1 cellular context compared by ENCODE assay signal in the genomic region with DNA sequence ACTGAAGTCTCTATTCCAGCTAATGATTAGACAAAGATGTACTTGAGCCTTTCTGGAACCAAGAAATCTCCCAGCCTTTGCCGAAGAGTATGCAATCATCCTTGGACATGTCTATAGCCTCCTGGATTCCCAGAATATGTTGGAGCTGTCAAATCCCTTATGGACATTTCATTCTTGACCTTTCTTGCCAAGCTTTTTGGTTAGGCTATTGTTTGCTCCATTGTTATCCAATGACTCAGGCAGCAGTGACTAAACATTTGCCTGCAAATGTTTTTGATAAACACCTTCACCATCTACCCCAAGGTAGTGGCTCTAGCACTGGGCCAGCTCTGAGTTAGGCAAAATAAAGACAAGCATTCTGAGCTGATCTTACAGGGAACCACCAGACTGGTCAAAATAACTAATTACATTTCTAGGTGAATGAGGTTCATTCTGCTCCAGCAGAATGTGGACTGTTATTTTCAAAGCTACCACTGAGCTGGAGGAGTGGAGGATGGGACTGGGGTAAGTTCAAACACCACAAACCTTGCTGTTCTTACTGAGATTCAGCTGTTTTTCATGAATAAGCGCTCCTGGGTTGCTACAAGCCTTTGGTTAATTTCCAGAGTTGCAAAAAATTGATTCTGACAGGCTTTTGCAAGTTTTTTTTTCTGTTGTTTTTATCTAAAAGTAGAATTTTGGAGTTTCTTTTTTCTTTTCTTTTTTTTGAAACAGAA.
TF ChIP-seq lines count a peak whose summit lies in the region.

No MANE protein-coding gene starts in this region.

TF ChIP-seq in SK-N-SH, 30 proteins besides CTCF, POLR2A, EP300 and RAD21 (continued from another document):
- TF ChIP-seq, protein P1, sequence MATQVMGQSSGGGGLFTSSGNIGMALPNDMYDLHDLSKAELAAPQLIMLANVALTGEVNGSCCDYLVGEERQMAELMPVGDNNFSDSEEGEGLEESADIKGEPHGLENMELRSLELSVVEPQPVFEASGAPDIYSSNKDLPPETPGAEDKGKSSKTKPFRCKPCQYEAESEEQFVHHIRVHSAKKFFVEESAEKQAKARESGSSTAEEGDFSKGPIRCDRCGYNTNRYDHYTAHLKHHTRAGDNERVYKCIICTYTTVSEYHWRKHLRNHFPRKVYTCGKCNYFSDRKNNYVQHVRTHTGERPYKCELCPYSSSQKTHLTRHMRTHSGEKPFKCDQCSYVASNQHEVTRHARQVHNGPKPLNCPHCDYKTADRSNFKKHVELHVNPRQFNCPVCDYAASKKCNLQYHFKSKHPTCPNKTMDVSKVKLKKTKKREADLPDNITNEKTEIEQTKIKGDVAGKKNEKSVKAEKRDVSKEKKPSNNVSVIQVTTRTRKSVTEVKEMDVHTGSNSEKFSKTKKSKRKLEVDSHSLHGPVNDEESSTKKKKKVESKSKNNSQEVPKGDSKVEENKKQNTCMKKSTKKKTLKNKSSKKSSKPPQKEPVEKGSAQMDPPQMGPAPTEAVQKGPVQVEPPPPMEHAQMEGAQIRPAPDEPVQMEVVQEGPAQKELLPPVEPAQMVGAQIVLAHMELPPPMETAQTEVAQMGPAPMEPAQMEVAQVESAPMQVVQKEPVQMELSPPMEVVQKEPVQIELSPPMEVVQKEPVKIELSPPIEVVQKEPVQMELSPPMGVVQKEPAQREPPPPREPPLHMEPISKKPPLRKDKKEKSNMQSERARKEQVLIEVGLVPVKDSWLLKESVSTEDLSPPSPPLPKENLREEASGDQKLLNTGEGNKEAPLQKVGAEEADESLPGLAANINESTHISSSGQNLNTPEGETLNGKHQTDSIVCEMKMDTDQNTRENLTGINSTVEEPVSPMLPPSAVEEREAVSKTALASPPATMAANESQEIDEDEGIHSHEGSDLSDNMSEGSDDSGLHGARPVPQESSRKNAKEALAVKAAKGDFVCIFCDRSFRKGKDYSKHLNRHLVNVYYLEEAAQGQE (IDR thresholded peaks at IDR 0.05; ENCODE audit: low read depth, low read length), result no peak
- TF ChIP-seq FOSL2 (IDR thresholded peaks at IDR 0.05; ENCODE audit: borderline replicate concordance, low read depth) (peak; percentile 94), GATA2 (CRISPR knock-in tag; IDR thresholded peaks at IDR 0.05) (no peak), SMC3 (IDR thresholded peaks at IDR 0.05; ENCODE audit: low read depth, low read length) (no peak), EZH2phosphoT487 (IDR thresholded peaks at IDR 0.05; ENCODE audit: borderline replicate concordance, low read depth) (no peak), GABPA (IDR thresholded peaks at IDR 0.05; ENCODE audit: low read depth) (no peak), JUND (IDR thresholded peaks at IDR 0.05) (peak; percentile 88), TEAD4 (IDR thresholded peaks at IDR 0.05; ENCODE audit: borderline replicate concordance, insufficient read depth) (peak; percentile 66; the same call in 1 of the 2 replicates), NRF1 (IDR thresholded peaks at IDR 0.05; ENCODE audit: low read depth, low read length) (no peak), TAF1 (IDR thresholded peaks at IDR 0.05; ENCODE audit: borderline replicate concordance, low read depth, low read length) (no peak), CHD2 (IDR thresholded peaks at IDR 0.05; ENCODE audit: low read length, partially characterized antibody) (no peak), TCF12 (IDR thresholded peaks at IDR 0.05) (peak; percentile 86), RCOR1 (IDR thresholded peaks at IDR 0.05; ENCODE audit: low read length) (no peak), RXRA (IDR thresholded peaks at IDR 0.05; ENCODE audit: borderline replicate concordance, low read depth) (peak; percentile 75)
- TF ChIP-seq, protein P2, sequence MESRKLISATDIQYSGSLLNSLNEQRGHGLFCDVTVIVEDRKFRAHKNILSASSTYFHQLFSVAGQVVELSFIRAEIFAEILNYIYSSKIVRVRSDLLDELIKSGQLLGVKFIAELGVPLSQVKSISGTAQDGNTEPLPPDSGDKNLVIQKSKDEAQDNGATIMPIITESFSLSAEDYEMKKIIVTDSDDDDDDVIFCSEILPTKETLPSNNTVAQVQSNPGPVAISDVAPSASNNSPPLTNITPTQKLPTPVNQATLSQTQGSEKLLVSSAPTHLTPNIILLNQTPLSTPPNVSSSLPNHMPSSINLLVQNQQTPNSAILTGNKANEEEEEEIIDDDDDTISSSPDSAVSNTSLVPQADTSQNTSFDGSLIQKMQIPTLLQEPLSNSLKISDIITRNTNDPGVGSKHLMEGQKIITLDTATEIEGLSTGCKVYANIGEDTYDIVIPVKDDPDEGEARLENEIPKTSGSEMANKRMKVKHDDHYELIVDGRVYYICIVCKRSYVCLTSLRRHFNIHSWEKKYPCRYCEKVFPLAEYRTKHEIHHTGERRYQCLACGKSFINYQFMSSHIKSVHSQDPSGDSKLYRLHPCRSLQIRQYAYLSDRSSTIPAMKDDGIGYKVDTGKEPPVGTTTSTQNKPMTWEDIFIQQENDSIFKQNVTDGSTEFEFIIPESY (IDR thresholded peaks at IDR 0.05; ENCODE audit: borderline replicate concordance, low read depth), result peak; percentile 17; the same call in 1 of the 2 replicates
- TF ChIP-seq, protein P3, sequence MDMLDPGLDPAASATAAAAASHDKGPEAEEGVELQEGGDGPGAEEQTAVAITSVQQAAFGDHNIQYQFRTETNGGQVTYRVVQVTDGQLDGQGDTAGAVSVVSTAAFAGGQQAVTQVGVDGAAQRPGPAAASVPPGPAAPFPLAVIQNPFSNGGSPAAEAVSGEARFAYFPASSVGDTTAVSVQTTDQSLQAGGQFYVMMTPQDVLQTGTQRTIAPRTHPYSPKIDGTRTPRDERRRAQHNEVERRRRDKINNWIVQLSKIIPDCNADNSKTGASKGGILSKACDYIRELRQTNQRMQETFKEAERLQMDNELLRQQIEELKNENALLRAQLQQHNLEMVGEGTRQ (IDR thresholded peaks at IDR 0.05; ENCODE audit: borderline replicate concordance, low read depth, low read length), result no peak
- TF ChIP-seq, protein P4, sequence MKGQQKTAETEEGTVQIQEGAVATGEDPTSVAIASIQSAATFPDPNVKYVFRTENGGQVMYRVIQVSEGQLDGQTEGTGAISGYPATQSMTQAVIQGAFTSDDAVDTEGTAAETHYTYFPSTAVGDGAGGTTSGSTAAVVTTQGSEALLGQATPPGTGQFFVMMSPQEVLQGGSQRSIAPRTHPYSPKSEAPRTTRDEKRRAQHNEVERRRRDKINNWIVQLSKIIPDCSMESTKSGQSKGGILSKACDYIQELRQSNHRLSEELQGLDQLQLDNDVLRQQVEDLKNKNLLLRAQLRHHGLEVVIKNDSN (IDR thresholded peaks at IDR 0.05; ENCODE audit: borderline replicate concordance, low read depth), result 0 out of 2 replicates have a peak, but pooled peaks have one; percentile 22
- TF ChIP-seq, protein P5, sequence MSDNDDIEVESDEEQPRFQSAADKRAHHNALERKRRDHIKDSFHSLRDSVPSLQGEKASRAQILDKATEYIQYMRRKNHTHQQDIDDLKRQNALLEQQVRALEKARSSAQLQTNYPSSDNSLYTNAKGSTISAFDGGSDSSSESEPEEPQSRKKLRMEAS (IDR thresholded peaks at IDR 0.05; ENCODE audit: low read depth), result peak; percentile 38
- TF ChIP-seq, protein P6, sequence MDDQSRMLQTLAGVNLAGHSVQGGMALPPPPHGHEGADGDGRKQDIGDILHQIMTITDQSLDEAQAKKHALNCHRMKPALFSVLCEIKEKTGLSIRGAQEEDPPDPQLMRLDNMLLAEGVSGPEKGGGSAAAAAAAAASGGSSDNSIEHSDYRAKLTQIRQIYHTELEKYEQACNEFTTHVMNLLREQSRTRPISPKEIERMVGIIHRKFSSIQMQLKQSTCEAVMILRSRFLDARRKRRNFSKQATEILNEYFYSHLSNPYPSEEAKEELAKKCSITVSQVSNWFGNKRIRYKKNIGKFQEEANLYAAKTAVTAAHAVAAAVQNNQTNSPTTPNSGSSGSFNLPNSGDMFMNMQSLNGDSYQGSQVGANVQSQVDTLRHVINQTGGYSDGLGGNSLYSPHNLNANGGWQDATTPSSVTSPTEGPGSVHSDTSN (IDR thresholded peaks at IDR 0.05), result peak; percentile 83
